In the genomic region with DNA sequence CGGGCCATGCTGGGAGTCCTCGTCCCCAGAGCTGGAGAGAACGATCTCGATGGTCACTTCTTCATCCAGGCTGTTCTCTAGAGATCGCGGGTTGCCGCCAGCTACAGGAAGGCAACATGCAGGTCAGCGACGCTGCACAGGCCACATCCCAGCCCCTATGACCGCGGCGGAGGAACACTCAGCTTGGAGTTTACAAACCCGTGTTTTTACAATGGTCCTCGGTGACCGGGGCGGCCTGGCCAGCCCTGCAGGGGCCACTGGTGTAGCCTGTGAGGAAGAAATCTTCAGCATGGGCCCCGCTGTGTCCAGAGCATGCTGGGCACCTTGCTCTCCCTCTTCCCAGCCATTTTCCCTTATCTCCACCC, we compare ENCODE assay signal across 8 cellular contexts. TPM values are rescaled to one million over a fixed set of nuclear protein-coding genes. Genes with fewer than 3 reads are reported as not detected.
"Had no signal": no experiment of that assay in that cellular context is flagged by ENCODE, and none has a peak within 500 bp of the region (broad histone marks: within the 10 kb centered on the region; RNA-seq: fewer than 3 reads in every experiment).

No MANE protein-coding gene starts in this region.

- ATAC-seq: GM12878 had no signal

- H3K4me3 ChIP-seq: GM12878 had no signal

- DNase-seq: GDM1, GF-D8 had no signal

- FAIRE-seq: G401.6, GM12878, GM12891, GM12892, GM18507, GM19239 had no signal

RNA-seq across cellular contexts. Expression of a gene that starts 45.3 kb away (rescaled TPM):
- total RNA-seq: GM12878 had no signal
- polyA plus RNA-seq: GM12878 had no signal
